Comparison of ENCODE assay signal across 27 cellular contexts in genomic region chr12:41055875-41056577, GRCh38.
DNase-seq lines count a peak whose midpoint lies in the region; ATAC-seq, FAIRE-seq and TF ChIP-seq lines count a peak whose summit lies in the region.
"Had no signal": no experiment of that assay in that cellular context is flagged by ENCODE, and none has a peak within 500 bp of the region (broad histone marks: within the 10 kb centered on the region; RNA-seq: fewer than 3 reads in every experiment).

No MANE protein-coding gene starts in this region.

- no peak overlapping the region for H4K91ac ChIP-seq in mesenchymal stem cell (ENCODE audit: low read length)

- H3K23ac ChIP-seq in mesenchymal stem cell (ENCODE audit: low read length in 2 of 2), result no peak overlapping the region

- intact Hi-C loops in kidney (cut with DNase I), result no loop called here

- H3K4me3 ChIP-seq in astrocyte of the spinal cord (ENCODE audit: low read depth, low read length) (no peak overlapping the region), mesenchymal stem cell (ENCODE audit: insufficient read depth in 1 of 2, low read depth in 1 of 2, low read length in 2 of 2) (no peak overlapping the region), kidney (ENCODE audit: low read length in 2 of 2) (no peak overlapping the region)
- H3K4me3 ChIP-seq: heart right ventricle, lower lobe of right lung, vagina had no signal

- TF ChIP-seq CTCF in astrocyte of the spinal cord (IDR thresholded peaks at IDR 0.05; ENCODE audit: low read depth, low read length) (no peak), GM20000 (IDR thresholded peaks at IDR 0.05; ENCODE audit: extremely low read depth, missing control alignments) (no peak), kidney (IDR thresholded peaks at IDR 0.05; ENCODE audit: borderline replicate concordance, extremely low read depth, insufficient read depth) (no peak)

- H3K27ac ChIP-seq in mesenchymal stem cell (ENCODE audit: low read length, poor library complexity, severe bottlenecking) (peak overlapping the region; percentile 45), kidney (ENCODE audit: low read depth in 2 of 2, low read length in 2 of 2) (no peak overlapping the region)
- H3K27ac ChIP-seq: heart right ventricle, lower lobe of right lung, neutrophil, vagina had no signal

- H2BK12ac ChIP-seq in mesenchymal stem cell (ENCODE audit: low read length in 2 of 2), result no peak overlapping the region

- H3K27me3 ChIP-seq in mesenchymal stem cell (ENCODE audit: control insufficient read depth in 1 of 2, insufficient read depth in 1 of 2, low read length in 2 of 2), result no peaks in the 10 kb centered on the region
- H3K27me3 ChIP-seq: heart right ventricle, neutrophil, vagina had no signal

- no peak overlapping the region for H2BK120ac ChIP-seq in mesenchymal stem cell (ENCODE audit: low read depth, low read length)

- no peak for ATAC-seq in GM21390 (IDR thresholded peaks at IDR 0.05; ENCODE audit: unreplicated experiment)
- ATAC-seq: heart right ventricle, lower lobe of right lung had no signal

- H3K4ac ChIP-seq in mesenchymal stem cell (ENCODE audit: low read depth in 1 of 2, low read length in 2 of 2), result no peak overlapping the region

- H2BK5ac ChIP-seq in mesenchymal stem cell (ENCODE audit: low read depth, low read length, poor library complexity, severe bottlenecking), result no peak overlapping the region

- no peak for FAIRE-seq in kidney (lab: Jason Lieb, UNC)
- FAIRE-seq: islet of Langerhans had no signal

- DNase-seq in A172 (ENCODE audit: low spot score) (peak; percentile 1), HS-27A (ENCODE audit: low read depth) (peak; percentile 15), astrocyte of the spinal cord (ENCODE audit: low read depth, low spot score) (peak; percentile 50), mesenchymal stem cell (peak; percentile 7), GM20000 (ENCODE audit: low spot score) (no peak), NCI-H748 (lab: John Stamatoyannopoulos, UW; ENCODE audit: unreplicated experiment) (no peak), kidney (no peak)
- DNase-seq: activated CD4-positive, alpha-beta T cell treated with anti-CD3 and anti-CD28 coated beads for 1 hour; activated naive CD4-positive, alpha-beta T cell treated with anti-CD3 and anti-CD28 coated beads for 36 hours; activated T-cell treated with anti-CD3 and anti-CD28 coated beads, Interleukin-2, amount 50 U/mL, for 48 hours; anterior cingulate cortex; CD4-positive, alpha-beta T cell; DMS 273 treated with DMSO at 0.1 percent for 48 hours; GOT3; heart right ventricle; KG1; lower lobe of right lung; NCI-H1092; NCI-H2081; NCI-H524 treated with DMSO at 0.1 percent for 48 hours; SHP77; stimulated activated CD4-positive, alpha-beta T cell treated with anti-CD3 and anti-CD28 coated beads, Interleukin-12 subunit alpha, Interleukin-12 subunit beta, amount 100 ng/mL, for 4 hours; substantia nigra had no signal

- H2AK5ac ChIP-seq in mesenchymal stem cell (ENCODE audit: low read length, severe bottlenecking), result no peak overlapping the region

- no peaks in the 10 kb centered on the region for H3K9me3 ChIP-seq in mesenchymal stem cell (ENCODE audit: control insufficient read depth, low read length)
- no peaks in the 10 kb centered on the region for H3K9me3 ChIP-seq in kidney (ENCODE audit: control insufficient read depth in 1 of 2, low read length in 2 of 2)
- H3K9me3 ChIP-seq: heart right ventricle, lower lobe of right lung, neutrophil, vagina had no signal

- 64% methylated on average over 3 of the region's 3 CpGs for WGBS in mesenchymal stem cell

- in situ Hi-C loops in astrocyte of the spinal cord (cut with HindIII; ENCODE audit: low sequenced_read_pairs), result no loop called here

- no peak overlapping the region for H2BK15ac ChIP-seq in mesenchymal stem cell (ENCODE audit: low read depth, poor library complexity, severe bottlenecking)

- no peak overlapping the region for H3K4me2 ChIP-seq in mesenchymal stem cell (ENCODE audit: low read length, poor library complexity, severe bottlenecking)

- H3K36me3 ChIP-seq in mesenchymal stem cell (ENCODE audit: control insufficient read depth in 1 of 2, insufficient read depth in 2 of 2, low read depth in 1 of 2, low read length in 2 of 2) (no peaks in the 10 kb centered on the region), kidney (ENCODE audit: control insufficient read depth in 1 of 2, insufficient read depth in 2 of 2, low read length in 2 of 2) (no peaks in the 10 kb centered on the region)
- H3K36me3 ChIP-seq: heart right ventricle, lower lobe of right lung, neutrophil, vagina had no signal

- H3K14ac ChIP-seq in mesenchymal stem cell (ENCODE audit: low read length in 2 of 2), result no peak overlapping the region

- H3K4me1 ChIP-seq in mesenchymal stem cell (ENCODE audit: control insufficient read depth, insufficient read depth, low read depth, low read length), result no peaks in the 10 kb centered on the region
- no peaks in the 10 kb centered on the region for H3K4me1 ChIP-seq in kidney (ENCODE audit: control insufficient read depth in 1 of 2, insufficient read depth in 1 of 2, low read depth in 1 of 2, low read length in 2 of 2)
- H3K4me1 ChIP-seq: heart right ventricle, lower lobe of right lung, vagina had no signal

- no peak overlapping the region for H2AFZ ChIP-seq in mesenchymal stem cell (ENCODE audit: low read depth, low read length)

- H3K18ac ChIP-seq in mesenchymal stem cell (ENCODE audit: low read depth in 1 of 2, low read length in 2 of 2), result no peak overlapping the region

- H4K8ac ChIP-seq in mesenchymal stem cell (ENCODE audit: low read length), result no peak overlapping the region

- H3K79me1 ChIP-seq in mesenchymal stem cell (replicated peaks; ENCODE audit: low read length, poor library complexity, severe bottlenecking), result no peaks in the 10 kb centered on the region

- H3K9ac ChIP-seq in mesenchymal stem cell (ENCODE audit: low read length) (no peak overlapping the region), kidney (ENCODE audit: low read length in 2 of 2) (no peak overlapping the region)

Comparison
In these comparisons a context has a peak if more than half of its experiments do, and no peak if none do; other contexts are left out.
1. DNase-seq: peak in A172 (single experiment), HS-27A (single experiment), astrocyte of the spinal cord (single experiment) and mesenchymal stem cell (single experiment); none in GM20000 (single experiment), NCI-H748 (single experiment) and kidney (single experiment).